ENCODE assay signal across 1 cellular context in the genomic region with DNA sequence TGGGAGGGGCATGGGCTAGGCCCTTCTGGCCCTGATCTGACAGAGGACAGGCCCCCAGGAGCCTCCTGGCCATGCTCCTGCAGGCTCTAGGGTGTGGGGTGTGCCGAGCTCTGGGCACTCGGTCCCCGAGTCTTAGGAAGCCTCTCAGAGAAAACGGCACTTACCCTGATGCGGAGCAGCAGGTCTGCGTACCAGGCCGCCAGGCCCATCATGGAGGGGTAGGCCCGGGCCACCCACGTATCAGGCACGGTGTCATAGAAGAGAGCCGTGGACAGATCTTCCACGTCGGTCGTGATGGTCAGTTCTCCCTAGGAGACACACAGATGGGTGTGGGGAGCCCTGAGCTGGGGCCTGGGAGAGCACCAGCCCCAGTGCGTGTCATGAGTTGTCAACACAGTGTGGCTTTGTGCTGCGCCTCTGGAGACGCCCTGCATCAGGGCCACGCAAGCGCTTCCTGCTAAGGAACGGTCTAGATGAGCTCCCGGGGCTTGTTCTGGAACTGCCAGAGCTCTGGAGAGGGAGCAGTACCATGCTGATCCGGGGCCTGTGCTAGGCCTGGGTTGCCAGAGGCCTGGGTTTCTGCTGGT.
TF ChIP-seq lines count a peak whose summit lies in the region.

No MANE protein-coding gene starts in this region.

TF ChIP-seq in H1, 55 proteins besides CTCF, POLR2A, EP300 and RAD21:
- TF ChIP-seq KDM5A (IDR thresholded peaks at IDR 0.05; ENCODE audit: low read length), result no peak
- peak; percentile 37; the same call in 1 of the 2 replicates for TF ChIP-seq POLR2AphosphoS5 (IDR thresholded peaks at IDR 0.05; ENCODE audit: low read depth, low read length)
- TF ChIP-seq EZH2 (IDR thresholded peaks at IDR 0.05; ENCODE audit: low read depth, low read length, severe bottlenecking), result no peak
- no peak for TF ChIP-seq SAP30 (IDR thresholded peaks at IDR 0.05; ENCODE audit: insufficient read depth, insufficient replicate concordance, low read length)
- no peak for TF ChIP-seq SIRT6 (IDR thresholded peaks at IDR 0.05; ENCODE audit: low read length)
- TF ChIP-seq ASH2L (IDR thresholded peaks at IDR 0.05; ENCODE audit: low read length), result no peak
TF ChIP-seq in H1: peak in this region for 1.
